ENCODE assay signal across 8 cellular contexts in the genomic region with DNA sequence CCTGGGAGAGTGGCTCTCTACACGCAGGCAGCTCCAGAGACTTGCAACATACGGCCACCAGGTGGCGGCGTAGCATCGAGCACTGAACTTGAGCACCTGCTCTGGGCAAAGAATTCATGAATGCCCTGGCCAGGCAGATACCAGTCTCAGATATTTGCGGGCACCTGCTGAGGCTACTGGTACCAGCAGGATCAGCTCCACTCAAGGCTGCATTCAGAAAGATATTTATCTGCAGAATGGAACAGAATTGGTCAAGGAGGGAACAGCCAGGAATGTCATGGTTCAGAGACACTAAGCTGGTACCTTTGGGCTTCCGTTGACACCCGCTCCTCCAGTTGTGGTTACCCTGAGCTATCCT. TPM values are rescaled to one million over a fixed set of nuclear protein-coding genes. Genes with fewer than 3 reads are reported as not detected.
DNase-seq lines count a peak whose midpoint lies in the region; ATAC-seq, FAIRE-seq and TF ChIP-seq lines count a peak whose summit lies in the region.

No MANE protein-coding gene starts in this region.

- DNase-seq in BE2C = peak; percentile 71
- DNase-seq in GM19239 (ENCODE audit: insufficient read length, low spot score) = peak; percentile 78
- peak; percentile 95 for DNase-seq in HuH-7.5 (ENCODE audit: low spot score)
- peak; percentile 84 for DNase-seq in OCI-LY7 (ENCODE audit: low spot score)
- DNase-seq in activated T-cell treated with anti-CD3 and anti-CD28 coated beads for 4 hours = peak; percentile 71
- DNase-seq in natural killer cell = peak; percentile 74

- H3K79me2 ChIP-seq in OCI-LY7 (ENCODE audit: insufficient read depth, low read depth, low read length) = no peaks in the 10 kb centered on the region

- BruUV-seq in OCI-LY7 (replicated peaks; lab: Mats Ljungman, UMichigan) = no TSS peak

- peak; percentile 82 for TF ChIP-seq CTCF in BE2C (IDR thresholded peaks at IDR 0.05; ENCODE audit: low read depth, low read length)
- peak; percentile 99 for TF ChIP-seq CTCF in OCI-LY7 (conservative IDR thresholded peaks at IDR 0.05; ENCODE audit: low read length)
- peak; percentile 96 for TF ChIP-seq CTCF in natural killer cell (IDR thresholded peaks at IDR 0.05)

- no peaks in the 10 kb centered on the region for H3K9me2 ChIP-seq in OCI-LY7 (ENCODE audit: insufficient read depth, low read length)

- no peaks in the 10 kb centered on the region for H3K36me3 Mint-ChIP-seq in natural killer cell
- no peaks in the 10 kb centered on the region for H3K36me3 Mint-ChIP-seq in stimulated activated memory B cell treated with anti-CD40 and anti-IgM and Interleukin-4, amounts not matched to agents 10 μg/mL and 1 μg/mL and 100 μg/mL, for 72 hours

- H3K27me3 ChIP-seq in BE2C = no peaks in the 10 kb centered on the region

- peak overlapping the region; percentile 51; the same call in 1 of the 2 replicates for H2AFZ ChIP-seq in OCI-LY7 (ENCODE audit: low read length)

- no peaks in the 10 kb centered on the region for H3K4me1 ChIP-seq in BE2C
- peaks cover 8% of the 10 kb centered on the region for H3K4me1 ChIP-seq in OCI-LY7 (ENCODE audit: insufficient read depth, low read length, poor library complexity, severe bottlenecking)

- peak overlapping the region; percentile 28; the same call in 1 of the 2 replicates for H3K4me2 ChIP-seq in OCI-LY7 (ENCODE audit: low read length)

- CTCF ChIA-PET in OCI-LY7 (lab: Charles Lee; ENCODE audit: unreplicated experiment) = interaction anchor here (0.6 to 2.4 kb wide), 3 partner anchors 10 to 83 kb away, joined by 3 to 26 read pairs (median 3); partner anchors contain the start of gene TMEM109

- H3K36me3 ChIP-seq in BE2C (no peaks in the 10 kb centered on the region), OCI-LY7 (ENCODE audit: insufficient read depth, low read length) (no peaks in the 10 kb centered on the region)

- peak overlapping the region in 1 of 2 donors; percentile 82 for H3K27ac Mint-ChIP-seq in natural killer cell
- H3K27ac Mint-ChIP-seq in stimulated activated memory B cell treated with anti-CD40 and anti-IgM and Interleukin-4, amounts not matched to agents 10 μg/mL and 1 μg/mL and 100 μg/mL, for 72 hours = no peak overlapping the region

- ATAC-seq in esophagus mucosa (peak; percentile 93), natural killer cell (peak; percentile 82 to 95 (median 95))
- ATAC-seq in stimulated activated memory B cell treated with anti-CD40 and anti-IgM and Interleukin-4, amounts not matched to agents 10 μg/mL and 1 μg/mL and 100 μg/mL, for 72 hours = peak; percentile 88

- no peak overlapping the region for H3K27ac ChIP-seq in OCI-LY7 (ENCODE audit: low read depth, low read length, poor library complexity, severe bottlenecking)

- no peak overlapping the region for H3K4me3 Mint-ChIP-seq in natural killer cell
- H3K4me3 Mint-ChIP-seq in stimulated activated memory B cell treated with anti-CD40 and anti-IgM and Interleukin-4, amounts not matched to agents 10 μg/mL and 1 μg/mL and 100 μg/mL, for 72 hours = peak overlapping the region; percentile 24

- H3K27me3 Mint-ChIP-seq in natural killer cell (ENCODE audit: low read depth in 2 of 2) = peaks cover 0 to 15% of the 10 kb centered on the region in 2 donors
- H3K27me3 Mint-ChIP-seq in stimulated activated memory B cell treated with anti-CD40 and anti-IgM and Interleukin-4, amounts not matched to agents 10 μg/mL and 1 μg/mL and 100 μg/mL, for 72 hours = no peaks in the 10 kb centered on the region

- H3K4me1 Mint-ChIP-seq in natural killer cell = peaks cover 0 to 5% of the 10 kb centered on the region in 2 donors
- H3K4me1 Mint-ChIP-seq in stimulated activated memory B cell treated with anti-CD40 and anti-IgM and Interleukin-4, amounts not matched to agents 10 μg/mL and 1 μg/mL and 100 μg/mL, for 72 hours = peaks cover 9% of the 10 kb centered on the region

- H4K20me1 ChIP-seq in OCI-LY7 (ENCODE audit: insufficient read depth, low read length) = no peaks in the 10 kb centered on the region

- intact Hi-C loops in OCI-LY7 (cut with micrococcal nuclease; ENCODE audit: unreplicated experiment) (loop anchor here (1.0 to 5.0 kb wide), 7 partner anchors 56 to 356 kb away; no protein-coding TSS in a partner anchor), natural killer cell (cut with micrococcal nuclease) (loop anchor here (1.0 kb wide), 3 partner anchors 68 to 356 kb away; no protein-coding TSS in a partner anchor)

- POLR2A ChIA-PET in OCI-LY7 (lab: Charles Lee) = interaction anchor here (1.0 kb wide), 1 partner anchor 76 kb away, joined by 3 read pairs; no protein-coding TSS in a partner anchor

- FAIRE-seq in GM19239 (lab: Jason Lieb, UNC) = no peak

- H3K9me3 ChIP-seq in BE2C (no peaks in the 10 kb centered on the region), OCI-LY7 (ENCODE audit: low read length) (no peaks in the 10 kb centered on the region)

- no peaks in the 10 kb centered on the region for H3K9me3 Mint-ChIP-seq in natural killer cell
- H3K9me3 Mint-ChIP-seq in stimulated activated memory B cell treated with anti-CD40 and anti-IgM and Interleukin-4, amounts not matched to agents 10 μg/mL and 1 μg/mL and 100 μg/mL, for 72 hours = no peaks in the 10 kb centered on the region

- H3K4me3 ChIP-seq in BE2C (ENCODE audit: low read depth, low read length) (no peak overlapping the region), OCI-LY7 (ENCODE audit: low read depth, low read length, poor library complexity, severe bottlenecking) (no peak overlapping the region)

RNA-seq across cellular contexts. Expression of gene CCDC86, which starts 10.8 kb away (rescaled TPM):
- 80.6 TPM for polyA plus RNA-seq in BE2C (2012; ENCODE audit: insufficient read depth, insufficient read length, low read depth)
- 21.3 and 21.7 TPM in 2 replicates for total RNA-seq in OCI-LY7 (2014; rRNA removed; shearing (Covaris generic))
- total RNA-seq in OCI-LY7 (2022) = 17.7 and 24.7 TPM in 2 replicates
- 19.9 TPM for total RNA-seq in esophagus mucosa
- 10 to 100 TPM; 10.6 to 12.5 (median 10.7) TPM for total RNA-seq in natural killer cell

RNA-seq across cellular contexts. Expression of gene PTGDR2, which starts 24.6 kb away (rescaled TPM):
- 0.20 TPM for polyA plus RNA-seq in BE2C (2012; ENCODE audit: insufficient read depth, insufficient read length, low read depth)
- total RNA-seq in OCI-LY7 (2014; rRNA removed; shearing (Covaris generic)) = 0.19 TPM in 1 of 2 replicates, not detected in the other
- total RNA-seq in OCI-LY7 (2022) (not detected in 2 replicates), esophagus mucosa (0.12 TPM), natural killer cell (10 to 100 TPM in 1 of 3 donors, 1 to 10 TPM in 1, under 1 TPM in 1; 0.66 to 12.4 (median 1.7) TPM)

RNA-seq across cellular contexts. Expression of gene ZP1, which starts 36.2 kb away (rescaled TPM):
- polyA plus RNA-seq in BE2C (2012; ENCODE audit: insufficient read depth, insufficient read length, low read depth) = not detected
- not detected in 2 replicates for total RNA-seq in OCI-LY7 (2014; rRNA removed; shearing (Covaris generic))
- total RNA-seq in OCI-LY7 (2022) = not detected in 2 replicates
- total RNA-seq in esophagus mucosa = not detected
- under 1 TPM in 1 of 3 donors, not detected in 2; 0.35 TPM for total RNA-seq in natural killer cell

RNA-seq across cellular contexts. Expression of gene MS4A10, which starts 46.0 kb away (rescaled TPM):
- not detected for polyA plus RNA-seq in BE2C (2012; ENCODE audit: insufficient read depth, insufficient read length, low read depth)
- total RNA-seq in OCI-LY7 (2014; rRNA removed; shearing (Covaris generic)) = not detected in 2 replicates
- total RNA-seq in OCI-LY7 (2022) (not detected in 2 replicates), esophagus mucosa (not detected), natural killer cell (not detected)
